16 cellular contexts compared by ENCODE assay signal in the genomic region with DNA sequence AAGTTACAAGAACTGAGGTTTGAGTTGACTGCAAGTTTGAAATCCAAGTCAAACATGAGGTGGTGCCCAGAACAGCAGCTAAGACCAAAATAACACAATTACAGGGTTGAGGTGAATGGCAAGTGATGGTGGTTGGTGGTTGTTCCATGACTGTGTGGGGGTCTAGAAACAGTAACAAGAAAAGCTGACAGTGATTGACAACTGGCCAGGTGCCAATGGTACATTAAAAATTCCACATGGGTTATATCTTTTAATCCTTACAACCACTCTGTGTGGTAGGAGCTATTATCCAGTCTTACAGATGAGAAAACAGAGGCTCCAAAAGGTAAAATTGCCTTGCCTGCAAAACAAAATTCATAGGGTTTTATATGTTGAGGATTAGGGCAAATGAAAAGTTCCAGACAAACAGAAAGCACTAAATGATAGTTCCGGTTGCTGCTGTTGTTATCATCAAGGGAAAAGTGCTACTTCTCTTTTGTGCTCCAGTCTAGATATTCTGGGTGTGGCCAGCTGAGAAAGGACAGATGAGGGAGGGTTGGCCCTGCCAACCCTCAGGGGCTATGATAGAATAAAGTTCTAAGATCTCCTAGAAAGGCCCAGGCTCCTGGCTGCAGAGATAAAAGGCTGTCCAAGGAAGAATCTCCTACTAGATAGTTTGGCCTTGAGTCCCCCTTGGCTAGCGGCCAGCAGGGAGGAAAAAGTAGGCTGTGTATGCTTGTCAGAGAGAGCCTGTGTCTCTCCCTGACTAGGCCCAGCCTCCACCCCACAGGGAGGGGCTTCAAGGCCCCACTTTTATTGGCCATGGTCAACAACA. TPM values are rescaled to one million over a fixed set of nuclear protein-coding genes. Genes with fewer than 3 reads are reported as not detected.
DNase-seq lines count a peak whose midpoint lies in the region; TF ChIP-seq lines count a peak whose summit lies in the region.
"Had no signal": no experiment of that assay in that cellular context is flagged by ENCODE, and none has a peak within 500 bp of the region (broad histone marks: within the 10 kb centered on the region; RNA-seq: fewer than 3 reads in every experiment).

No MANE protein-coding gene starts in this region.

- H3K9me3 ChIP-seq in BLaER1, result peaks cover 14% of the 10 kb centered on the region
- H3K9me3 ChIP-seq: body of pancreas, pancreas, vagina had no signal

- H3K9ac ChIP-seq in BLaER1, result peak overlapping the region; percentile 47
- H3K9ac ChIP-seq: KMS-11 had no signal

- no peak overlapping the region for H3K4me3 ChIP-seq in BLaER1
- H3K4me3 ChIP-seq: body of pancreas, lung, pancreas, vagina had no signal

- H3K27me3 ChIP-seq in BLaER1, result no peaks in the 10 kb centered on the region
- H3K27me3 ChIP-seq: body of pancreas, pancreas, vagina had no signal

- peak overlapping the region; percentile 74 for H3K4me2 ChIP-seq in BLaER1
- H3K4me2 ChIP-seq: KMS-11 had no signal

- peaks cover 54% of the 10 kb centered on the region for H3K36me3 ChIP-seq in BLaER1
- H3K36me3 ChIP-seq: pancreas, vagina had no signal

- no peaks in the 10 kb centered on the region; the same call in 1 of the 2 replicates for H4K20me1 ChIP-seq in BLaER1

- DNase-seq in OCI-M1 (lab: John Stamatoyannopoulos, UW) (peak; percentile 97), erythroblast (lab: John Stamatoyannopoulos, UW) (peak; percentile 94 to 99), myocyte (ENCODE audit: low read depth) (peak; percentile 47), NCI-H510A treated with DMSO at 0.1 percent for 48 hours (lab: John Stamatoyannopoulos, UW) (no peak), NCI-H1417 (lab: John Stamatoyannopoulos, UW) (no peak), kidney glomerular epithelial cell (lab: John Stamatoyannopoulos, UW) (no peak), iPS-NIHi7 (ENCODE audit: extremely low spot score) (no peak)
- DNase-seq: activated CD4-positive, alpha-beta T cell treated with anti-CD3 and anti-CD28 coated beads, Interleukin-2, amount 50 U/mL, for 4 hours; NCI-H187; NCI-H82; pancreas had no signal

- peaks cover 68% of the 10 kb centered on the region for H3K4me1 ChIP-seq in BLaER1
- H3K4me1 ChIP-seq: body of pancreas had no signal

- H3K27ac ChIP-seq in BLaER1, result peak overlapping the region; percentile 55; the same call in 1 of the 2 replicates
- H3K27ac ChIP-seq: body of pancreas, KMS-11, pancreas, vagina had no signal

- no peak for TF ChIP-seq POLR2A in erythroblast (IDR thresholded peaks at IDR 0.05; ENCODE audit: low read length)

RNA-seq across cellular contexts. Expression of a gene that starts 31.7 kb away (rescaled TPM):
- 13.7 and 31.0 TPM in 2 replicates for total RNA-seq in myocyte
- polyA plus RNA-seq in myocyte (2012), result 4.4 TPM

RNA-seq across cellular contexts. Expression of a gene that starts 57.7 kb away (rescaled TPM):
- 42.2 and 46.8 TPM in 2 replicates for total RNA-seq in myocyte
- 44.2 TPM for polyA plus RNA-seq in myocyte (2012)

Comparison
In these comparisons a context has a peak if more than half of its experiments do, and no peak if none do; other contexts are left out.
1. DNase-seq: peak in OCI-M1 (single experiment), erythroblast (2 of 2) and myocyte (single experiment); none in NCI-H510A treated with DMSO at 0.1 percent for 48 hours (single experiment), NCI-H1417 (0 of 3), kidney glomerular epithelial cell (single experiment) and iPS-NIHi7 (single experiment).